Comparison of ENCODE assay signal across 1 cellular context in the genomic region with DNA sequence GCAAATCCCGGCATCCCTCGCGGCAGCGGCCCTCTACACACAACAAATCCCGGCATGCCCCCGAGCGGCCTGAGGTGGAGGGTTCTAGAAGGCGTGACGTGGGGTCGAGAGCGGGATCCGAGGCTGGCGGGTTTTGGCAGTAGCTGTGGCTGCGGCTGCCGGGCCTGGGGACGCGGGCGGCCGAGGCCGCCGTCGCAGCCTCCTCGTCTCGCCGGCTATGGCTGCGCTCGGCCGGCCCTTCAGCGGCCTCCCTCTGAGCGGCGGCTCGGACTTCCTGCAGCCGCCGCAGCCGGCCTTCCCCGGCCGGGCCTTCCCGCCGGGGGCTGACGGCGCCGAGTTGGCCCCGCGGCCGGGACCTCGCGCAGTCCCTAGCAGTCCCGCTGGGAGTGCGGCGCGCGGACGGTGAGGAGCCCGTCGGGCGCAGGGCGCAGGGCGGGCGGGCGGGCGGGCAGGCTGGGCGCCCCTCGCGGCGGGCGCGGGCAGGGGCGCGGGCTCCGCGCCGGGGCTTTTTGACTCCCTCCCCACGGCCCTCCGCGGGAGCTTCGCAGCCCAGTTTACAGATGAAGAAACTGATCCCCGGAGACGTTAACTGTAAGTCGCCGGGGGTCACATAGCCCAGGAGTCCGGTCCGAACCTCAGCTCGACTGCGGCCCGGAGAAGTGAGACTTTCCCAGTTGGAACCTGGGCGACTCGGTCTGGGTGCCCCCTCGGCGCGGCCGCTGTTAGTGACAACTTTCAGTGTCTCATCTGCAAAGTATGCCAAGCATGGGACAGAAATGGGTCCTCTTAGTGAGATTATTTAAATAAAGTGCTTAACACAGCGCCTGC.
TF ChIP-seq lines count a peak whose summit lies in the region.

A gene with protein sequence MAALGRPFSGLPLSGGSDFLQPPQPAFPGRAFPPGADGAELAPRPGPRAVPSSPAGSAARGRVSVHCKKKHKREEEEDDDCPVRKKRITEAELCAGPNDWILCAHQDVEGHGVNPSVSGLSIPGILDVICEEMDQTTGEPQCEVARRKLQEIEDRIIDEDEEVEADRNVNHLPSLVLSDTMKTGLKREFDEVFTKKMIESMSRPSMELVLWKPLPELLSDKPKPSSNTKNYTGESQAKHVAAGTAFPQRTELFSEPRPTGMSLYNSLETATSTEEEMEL (plus strand): TSS at position 63 of the 828 bp plus-strand sequence. CDS start 155 bp downstream, at position 218.

TF ChIP-seq in K562, 482 proteins besides CTCF, POLR2A, EP300 and RAD21 (continued from another document and continues in another):
- TF ChIP-seq, protein P1, sequence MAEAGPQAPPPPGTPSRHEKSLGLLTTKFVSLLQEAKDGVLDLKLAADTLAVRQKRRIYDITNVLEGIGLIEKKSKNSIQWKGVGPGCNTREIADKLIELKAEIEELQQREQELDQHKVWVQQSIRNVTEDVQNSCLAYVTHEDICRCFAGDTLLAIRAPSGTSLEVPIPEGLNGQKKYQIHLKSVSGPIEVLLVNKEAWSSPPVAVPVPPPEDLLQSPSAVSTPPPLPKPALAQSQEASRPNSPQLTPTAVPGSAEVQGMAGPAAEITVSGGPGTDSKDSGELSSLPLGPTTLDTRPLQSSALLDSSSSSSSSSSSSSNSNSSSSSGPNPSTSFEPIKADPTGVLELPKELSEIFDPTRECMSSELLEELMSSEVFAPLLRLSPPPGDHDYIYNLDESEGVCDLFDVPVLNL (CRISPR knock-in tag; IDR thresholded peaks at IDR 0.05; ENCODE audit: low read depth), result no peak
- TF ChIP-seq ZNF695 (CRISPR knock-in tag; IDR thresholded peaks at IDR 0.05) (no peak), HDGF (IDR thresholded peaks at IDR 0.05) (no peak), OTX1 (CRISPR knock-in tag; IDR thresholded peaks at IDR 0.05) (no peak), GABPA (tag; conservative IDR thresholded peaks at IDR 0.05; ENCODE audit: low read depth) (0 out of 2 replicates have a peak, but pooled peaks have one; percentile 39), TGIF2 (CRISPR knock-in tag; IDR thresholded peaks at IDR 0.05) (no peak), NFATC3 (IDR thresholded peaks at IDR 0.05) (no peak), MEIS2 (IDR thresholded peaks at IDR 0.05; ENCODE audit: partially characterized antibody) (no peak), ZBTB34 (CRISPR knock-in tag; IDR thresholded peaks at IDR 0.05) (no peak), SRSF9 (IDR thresholded peaks at IDR 0.05; ENCODE audit: borderline replicate concordance, low read depth, low read length) (no peak), HDAC8 (tag; IDR thresholded peaks at IDR 0.05) (0 out of 2 replicates have a peak, but pooled peaks have one; percentile 37), CUX1 (CRISPR knock-in tag; IDR thresholded peaks at IDR 0.05) (no peak), IFI16 (CRISPR knock-in tag; IDR thresholded peaks at IDR 0.05) (no peak), ZBTB33 (CRISPR knock-in tag; IDR thresholded peaks at IDR 0.05) (0 out of 2 replicates have a peak, but pooled peaks have one; percentile 20), FOS (IDR thresholded peaks at IDR 0.05; ENCODE audit: extremely low read depth, insufficient read length) (no peak), ZNF121 (CRISPR knock-in tag; conservative IDR thresholded peaks at IDR 0.05) (no peak), EP400 (IDR thresholded peaks at IDR 0.05) (peak; percentile 47; the same call in 1 of the 2 replicates), HNRNPL (IDR thresholded peaks at IDR 0.05; ENCODE audit: low read depth, low read length) (0 out of 2 replicates have a peak, but pooled peaks have one; percentile 14), HCFC1 (IDR thresholded peaks at IDR 0.05; ENCODE audit: low read depth, low read length) (peak; percentile 92), ZNF253 (CRISPR knock-in tag; conservative IDR thresholded peaks at IDR 0.05) (no peak), NCOA2 (IDR thresholded peaks at IDR 0.05; ENCODE audit: partially characterized antibody in 2 of 2) (no peak), FOXK2 (conservative IDR thresholded peaks at IDR 0.05 in 1 of 2, IDR thresholded peaks at IDR 0.05 in 1 of 2; ENCODE audit: low read depth in 2 of 2) (no peak), SRF (CRISPR knock-in tag; IDR thresholded peaks at IDR 0.05) (no peak), TEAD2 (tag; IDR thresholded peaks at IDR 0.05) (no peak), ESRRB (CRISPR knock-in tag; IDR thresholded peaks at IDR 0.05; ENCODE audit: borderline replicate concordance) (no peak), PHF21A (IDR thresholded peaks at IDR 0.05; ENCODE audit: borderline replicate concordance, low read depth) (no peak), ZNF592 (IDR thresholded peaks at IDR 0.05) (peak; percentile 23; the same call in 1 of the 2 replicates), ZFX (CRISPR knock-in tag; IDR thresholded peaks at IDR 0.05) (peak; percentile 87), BRF2 (IDR thresholded peaks at IDR 0.05; ENCODE audit: borderline replicate concordance, insufficient read depth, insufficient read length) (no peak), ZNF431 (CRISPR knock-in tag; IDR thresholded peaks at IDR 0.05) (no peak), SNAPC5 (CRISPR knock-in tag; IDR thresholded peaks at IDR 0.05) (no peak), LEF1 (IDR thresholded peaks at IDR 0.05) (no peak)
- TF ChIP-seq, protein P2, sequence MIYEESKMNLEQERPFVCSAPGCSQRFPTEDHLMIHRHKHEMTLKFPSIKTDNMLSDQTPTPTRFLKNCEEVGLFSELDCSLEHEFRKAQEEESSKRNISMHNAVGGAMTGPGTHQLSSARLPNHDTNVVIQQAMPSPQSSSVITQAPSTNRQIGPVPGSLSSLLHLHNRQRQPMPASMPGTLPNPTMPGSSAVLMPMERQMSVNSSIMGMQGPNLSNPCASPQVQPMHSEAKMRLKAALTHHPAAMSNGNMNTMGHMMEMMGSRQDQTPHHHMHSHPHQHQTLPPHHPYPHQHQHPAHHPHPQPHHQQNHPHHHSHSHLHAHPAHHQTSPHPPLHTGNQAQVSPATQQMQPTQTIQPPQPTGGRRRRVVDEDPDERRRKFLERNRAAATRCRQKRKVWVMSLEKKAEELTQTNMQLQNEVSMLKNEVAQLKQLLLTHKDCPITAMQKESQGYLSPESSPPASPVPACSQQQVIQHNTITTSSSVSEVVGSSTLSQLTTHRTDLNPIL (CRISPR knock-in tag; IDR thresholded peaks at IDR 0.05), result no peak
- TF ChIP-seq, protein P3, sequence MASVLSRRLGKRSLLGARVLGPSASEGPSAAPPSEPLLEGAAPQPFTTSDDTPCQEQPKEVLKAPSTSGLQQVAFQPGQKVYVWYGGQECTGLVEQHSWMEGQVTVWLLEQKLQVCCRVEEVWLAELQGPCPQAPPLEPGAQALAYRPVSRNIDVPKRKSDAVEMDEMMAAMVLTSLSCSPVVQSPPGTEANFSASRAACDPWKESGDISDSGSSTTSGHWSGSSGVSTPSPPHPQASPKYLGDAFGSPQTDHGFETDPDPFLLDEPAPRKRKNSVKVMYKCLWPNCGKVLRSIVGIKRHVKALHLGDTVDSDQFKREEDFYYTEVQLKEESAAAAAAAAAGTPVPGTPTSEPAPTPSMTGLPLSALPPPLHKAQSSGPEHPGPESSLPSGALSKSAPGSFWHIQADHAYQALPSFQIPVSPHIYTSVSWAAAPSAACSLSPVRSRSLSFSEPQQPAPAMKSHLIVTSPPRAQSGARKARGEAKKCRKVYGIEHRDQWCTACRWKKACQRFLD (CRISPR knock-in tag; IDR thresholded peaks at IDR 0.05), result no peak
